In genomic region chr2:128362186-128362888, GRCh38 we compare ENCODE assay signal across 17 cellular contexts. TPM values are rescaled to one million over a fixed set of nuclear protein-coding genes. Genes with fewer than 3 reads are reported as not detected.
DNase-seq lines count a peak whose midpoint lies in the region; ATAC-seq and TF ChIP-seq lines count a peak whose summit lies in the region.
"Had no signal": no experiment of that assay in that cellular context is flagged by ENCODE, and none has a peak within 500 bp of the region (broad histone marks: within the 10 kb centered on the region; RNA-seq: fewer than 3 reads in every experiment).

No MANE protein-coding gene starts in this region.

- intact Hi-C loops in HCT116 (cut with micrococcal nuclease), result no loop called here

- H3K9me3 ChIP-seq in HCT116 (ENCODE audit: control insufficient read depth in 1 of 2, insufficient read depth in 1 of 2, low read depth in 1 of 2, low read length in 2 of 2), result no peaks in the 10 kb centered on the region
- H3K9me3 ChIP-seq in WERI-Rb-1 (ENCODE audit: severe bottlenecking), result no peaks in the 10 kb centered on the region
- H3K9me3 ChIP-seq in iPS-15b (ENCODE audit: control insufficient read depth, insufficient read depth, low read length), result peaks cover 2% of the 10 kb centered on the region

- no peaks in the 10 kb centered on the region for H3K9me2 ChIP-seq in HCT116 (ENCODE audit: insufficient read depth)

- H3K27me3 ChIP-seq in HCT116 (ENCODE audit: insufficient read depth, low read length) (no peaks in the 10 kb centered on the region), WERI-Rb-1 (ENCODE audit: insufficient read depth, low read depth, severe bottlenecking) (no peaks in the 10 kb centered on the region), iPS-15b (ENCODE audit: control insufficient read depth, insufficient read depth, low read length) (no peaks in the 10 kb centered on the region)

- H2AFZ ChIP-seq in HCT116 (ENCODE audit: low read depth, low read length, poor library complexity, severe bottlenecking), result no peak overlapping the region

- peaks cover 3 to 7% of the 10 kb centered on the region in 2 experiments; a peak in 2 of 4 replicates for H3K4me1 ChIP-seq in HCT116 (ENCODE audit: control insufficient read depth in 1 of 2, insufficient read depth in 2 of 2, low read length in 2 of 2)
- H3K4me1 ChIP-seq in iPS-15b (ENCODE audit: control insufficient read depth, insufficient read depth, low read length), result peaks cover 6% of the 10 kb centered on the region

- RAD21 ChIA-PET in HCT116 (lab: Charles Lee; ENCODE audit: low non-redundant PET in 1 of 2, low total read pairs in 2 of 2, uncharacterized antibody in 2 of 2, unreplicated experiment in 2 of 2), result no interaction called here

- TF ChIP-seq CTCF in HCT116 (IDR thresholded peaks at IDR 0.05 in 2 of 3, conservative IDR thresholded peaks at IDR 0.05 in 1 of 3; ENCODE audit: borderline replicate concordance in 1 of 3, insufficient read depth in 1 of 3, low read depth in 2 of 3, low read length in 2 of 3) (no peak), WERI-Rb-1 (IDR thresholded peaks at IDR 0.05; ENCODE audit: low read depth, low read length) (no peak)

- POLR2A ChIA-PET in HCT116 (lab: Charles Lee), result no interaction called here

- H3K9ac ChIP-seq in HCT116 (ENCODE audit: low read length) (no peak overlapping the region), iPS-15b (ENCODE audit: low read depth, low read length) (peak overlapping the region; percentile 26)

- H3K4me3 Mint-ChIP-seq in stimulated activated effector memory CD8-positive, alpha-beta T cell treated with anti-CD3 and anti-CD28 coated beads, Interleukin-12 subunit alpha, Interleukin-12 subunit beta, amount 100 ng/mL, for 72 hours, result no peak overlapping the region
- H3K4me3 Mint-ChIP-seq: activated CD8-positive, alpha-beta memory T cell treated with anti-CD3 and anti-CD28 coated beads, Interleukin-2, amount 10 ng/mL, durations not matched to agents 7 days and 5 days; central memory CD8-positive, alpha-beta T cell; naive thymus-derived CD8-positive, alpha-beta T cell had no signal

- H3K36me3 Mint-ChIP-seq in stimulated activated effector memory CD8-positive, alpha-beta T cell treated with anti-CD3 and anti-CD28 coated beads, Interleukin-12 subunit alpha, Interleukin-12 subunit beta, amount 100 ng/mL, for 72 hours, result no peaks in the 10 kb centered on the region
- H3K36me3 Mint-ChIP-seq: activated CD8-positive, alpha-beta memory T cell treated with anti-CD3 and anti-CD28 coated beads, Interleukin-2, amount 10 ng/mL, durations not matched to agents 7 days and 5 days; naive thymus-derived CD8-positive, alpha-beta T cell had no signal

- TF ChIP-seq RAD21 in HCT116 (IDR thresholded peaks at IDR 0.05; ENCODE audit: low read depth), result no peak

- no peak overlapping the region for H3K27ac Mint-ChIP-seq in stimulated activated effector memory CD8-positive, alpha-beta T cell treated with anti-CD3 and anti-CD28 coated beads, Interleukin-12 subunit alpha, Interleukin-12 subunit beta, amount 100 ng/mL, for 72 hours
- H3K27ac Mint-ChIP-seq: activated CD8-positive, alpha-beta memory T cell treated with anti-CD3 and anti-CD28 coated beads, Interleukin-2, amount 10 ng/mL, durations not matched to agents 7 days and 5 days; naive thymus-derived CD8-positive, alpha-beta T cell had no signal

- no peak overlapping the region for H3K27ac ChIP-seq in HCT116 (ENCODE audit: low read depth, low read length)
- peak overlapping the region; percentile 60 for H3K27ac ChIP-seq in WERI-Rb-1

- no peaks in the 10 kb centered on the region for H3K4me1 Mint-ChIP-seq in stimulated activated effector memory CD8-positive, alpha-beta T cell treated with anti-CD3 and anti-CD28 coated beads, Interleukin-12 subunit alpha, Interleukin-12 subunit beta, amount 100 ng/mL, for 72 hours
- H3K4me1 Mint-ChIP-seq: activated CD8-positive, alpha-beta memory T cell treated with anti-CD3 and anti-CD28 coated beads, Interleukin-2, amount 10 ng/mL, durations not matched to agents 7 days and 5 days had no signal

- TF ChIP-seq POLR2A in HCT116 (IDR thresholded peaks at IDR 0.05; ENCODE audit: borderline replicate concordance, extremely low read depth, insufficient read depth, insufficient read length), result no peak

- BruUV-seq in HCT116 (replicated peaks; lab: Mats Ljungman, UMichigan), result no TSS peak

- H3K9me3 Mint-ChIP-seq in stimulated activated effector memory CD8-positive, alpha-beta T cell treated with anti-CD3 and anti-CD28 coated beads, Interleukin-12 subunit alpha, Interleukin-12 subunit beta, amount 100 ng/mL, for 72 hours, result no peaks in the 10 kb centered on the region
- H3K9me3 Mint-ChIP-seq: central memory CD8-positive, alpha-beta T cell; naive thymus-derived CD8-positive, alpha-beta T cell had no signal

- peak; percentile 18; the same call in 1 of the 2 replicates for ATAC-seq in HCT116
- ATAC-seq in GM21717 (IDR thresholded peaks at IDR 0.05; ENCODE audit: unreplicated experiment), result no peak
- no peak for ATAC-seq in stimulated activated effector memory CD8-positive, alpha-beta T cell treated with anti-CD3 and anti-CD28 coated beads, Interleukin-12 subunit alpha, Interleukin-12 subunit beta, amount 100 ng/mL, for 72 hours
- ATAC-seq: activated CD8-positive, alpha-beta memory T cell treated with anti-CD3 and anti-CD28 coated beads, Interleukin-2, amount 10 ng/mL, durations not matched to agents 7 days and 5 days; left colon; naive thymus-derived CD8-positive, alpha-beta T cell had no signal

- no peaks in the 10 kb centered on the region for H3K79me2 ChIP-seq in HCT116 (ENCODE audit: insufficient read depth, low read length)

- H3K4me3 ChIP-seq in HCT116 (replicated peaks in 1 of 2; ENCODE audit: low read depth in 1 of 2, low read length in 2 of 2) (no peak overlapping the region), WERI-Rb-1 (ENCODE audit: low read depth, low read length) (no peak overlapping the region), iPS-15b (ENCODE audit: low read depth, low read length) (peak overlapping the region; percentile 4)

- CTCF ChIA-PET in HCT116 (lab: Charles Lee), result no interaction called here

- DNase-seq in HCT116 (ENCODE audit: low read depth, low spot score), result no peak
- no peak for DNase-seq in WERI-Rb-1
- DNase-seq in retina, result peak; percentile 42
- DNase-seq in effector CD8-positive, alpha-beta T cell (lab: John Stamatoyannopoulos, UW), result no peak
- no peak for DNase-seq in stimulated activated effector memory CD8-positive, alpha-beta T cell treated with anti-CD3 and anti-CD28 coated beads, Interleukin-12 subunit alpha, Interleukin-12 subunit beta, amount 100 ng/mL, for 72 hours (ENCODE audit: low spot score in 2 of 2)
- DNase-seq in effector CD4-positive, alpha-beta T cell, result no peak
- DNase-seq: activated CD8-positive, alpha-beta memory T cell treated with anti-CD3 and anti-CD28 coated beads, Interleukin-2, amount 10 ng/mL, durations not matched to agents 7 days and 5 days; activated naive CD4-positive, alpha-beta T cell treated with anti-CD3 and anti-CD28 coated beads, Interleukin-2, amount 50 U/mL, for 16 hours; Calu3; KBM-7; left colon; naive thymus-derived CD8-positive, alpha-beta T cell; NCI-H1105; stimulated activated naive CD4-positive, alpha-beta T cell treated with Interleukin-2 at 50 U/mL for 16 hours had no signal

- H4K20me1 ChIP-seq in HCT116 (ENCODE audit: insufficient read depth), result no peaks in the 10 kb centered on the region

- H3K36me3 ChIP-seq in HCT116 (ENCODE audit: control insufficient read depth in 1 of 2, insufficient read depth in 2 of 2, low read length in 2 of 2), result no peaks in the 10 kb centered on the region
- no peaks in the 10 kb centered on the region for H3K36me3 ChIP-seq in WERI-Rb-1
- H3K36me3 ChIP-seq in iPS-15b (ENCODE audit: control insufficient read depth, insufficient read depth, low read length), result no peaks in the 10 kb centered on the region

- H3K4me2 ChIP-seq in HCT116 (ENCODE audit: low read length), result no peak overlapping the region

TF ChIP-seq in HCT116, 20 proteins besides CTCF, POLR2A, EP300 and RAD21:
- TF ChIP-seq CBX3 (IDR thresholded peaks at IDR 0.05; ENCODE audit: low read depth), result no peak
- TF ChIP-seq ZNF274 (IDR thresholded peaks at IDR 0.05; ENCODE audit: low read depth, low read length), result no peak
- TF ChIP-seq CEBPB (IDR thresholded peaks at IDR 0.05; ENCODE audit: low read depth), result no peak
- no peak for TF ChIP-seq EZH2 (IDR thresholded peaks at IDR 0.05)
- no peak for TF ChIP-seq SP1 (IDR thresholded peaks at IDR 0.05; ENCODE audit: low read depth)
- TF ChIP-seq SIN3A (IDR thresholded peaks at IDR 0.05; ENCODE audit: low read depth), result no peak
- no peak for TF ChIP-seq ATF3 (IDR thresholded peaks at IDR 0.05)
- no peak for TF ChIP-seq MAX (IDR thresholded peaks at IDR 0.05)

RNA-seq across cellular contexts. Expression of gene HS6ST1, which starts 43.7 kb away (rescaled TPM):
- total RNA-seq in HCT116 (2021; ENCODE audit: unreplicated experiment), result 35.0 TPM
- 25.7 and 27.4 TPM in 2 replicates for polyA plus RNA-seq in HCT116 (2012)
